ENCODE assay signal across 1 cellular context in the genomic region with DNA sequence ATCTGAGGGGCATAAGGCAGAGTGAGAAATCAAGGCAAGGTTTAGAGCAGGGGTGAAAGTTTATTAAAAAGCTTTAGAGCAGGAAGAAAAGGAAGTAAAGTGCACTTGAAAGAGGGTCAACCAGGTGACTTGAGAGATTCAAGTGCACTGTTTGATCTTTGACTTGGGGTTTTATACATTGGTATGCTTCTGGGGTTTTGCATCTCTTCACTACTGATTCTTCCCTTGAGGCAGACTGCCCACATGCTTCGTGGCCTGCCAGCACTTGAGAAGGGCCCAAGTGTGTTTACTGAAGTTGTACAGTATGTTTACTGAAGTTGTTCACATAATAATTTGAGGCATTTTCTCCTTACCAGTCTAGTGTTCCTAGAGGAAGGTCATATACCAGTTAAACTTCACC.
TF ChIP-seq lines count a peak whose summit lies in the region.

No MANE protein-coding gene starts in this region.

TF ChIP-seq in H1, 55 proteins besides CTCF, POLR2A, EP300 and RAD21:
- TF ChIP-seq NANOG (IDR thresholded peaks at IDR 0.05; ENCODE audit: insufficient read depth, low read depth, low read length, poor library complexity, severe bottlenecking) (no peak), EZH2 (IDR thresholded peaks at IDR 0.05; ENCODE audit: low read depth, low read length, severe bottlenecking) (no peak), CEBPB (IDR thresholded peaks at IDR 0.05; ENCODE audit: low read depth, low read length) (no peak), SIRT6 (IDR thresholded peaks at IDR 0.05; ENCODE audit: low read length) (no peak), MAFK (IDR thresholded peaks at IDR 0.05; ENCODE audit: low read depth, low read length) (no peak), POLR2AphosphoS5 (IDR thresholded peaks at IDR 0.05; ENCODE audit: low read depth, low read length) (no peak), TAF7 (optimal IDR thresholded peaks at IDR 0.05; ENCODE audit: borderline replicate concordance, low read depth, low read length) (no peak), SP1 (IDR thresholded peaks at IDR 0.05; ENCODE audit: low read depth, low read length) (no peak), BRCA1 (IDR thresholded peaks at IDR 0.05; ENCODE audit: low read depth, low read length) (no peak), CHD1 (IDR thresholded peaks at IDR 0.05; ENCODE audit: low read depth, low read length) (no peak)
- TF ChIP-seq, protein P1, sequence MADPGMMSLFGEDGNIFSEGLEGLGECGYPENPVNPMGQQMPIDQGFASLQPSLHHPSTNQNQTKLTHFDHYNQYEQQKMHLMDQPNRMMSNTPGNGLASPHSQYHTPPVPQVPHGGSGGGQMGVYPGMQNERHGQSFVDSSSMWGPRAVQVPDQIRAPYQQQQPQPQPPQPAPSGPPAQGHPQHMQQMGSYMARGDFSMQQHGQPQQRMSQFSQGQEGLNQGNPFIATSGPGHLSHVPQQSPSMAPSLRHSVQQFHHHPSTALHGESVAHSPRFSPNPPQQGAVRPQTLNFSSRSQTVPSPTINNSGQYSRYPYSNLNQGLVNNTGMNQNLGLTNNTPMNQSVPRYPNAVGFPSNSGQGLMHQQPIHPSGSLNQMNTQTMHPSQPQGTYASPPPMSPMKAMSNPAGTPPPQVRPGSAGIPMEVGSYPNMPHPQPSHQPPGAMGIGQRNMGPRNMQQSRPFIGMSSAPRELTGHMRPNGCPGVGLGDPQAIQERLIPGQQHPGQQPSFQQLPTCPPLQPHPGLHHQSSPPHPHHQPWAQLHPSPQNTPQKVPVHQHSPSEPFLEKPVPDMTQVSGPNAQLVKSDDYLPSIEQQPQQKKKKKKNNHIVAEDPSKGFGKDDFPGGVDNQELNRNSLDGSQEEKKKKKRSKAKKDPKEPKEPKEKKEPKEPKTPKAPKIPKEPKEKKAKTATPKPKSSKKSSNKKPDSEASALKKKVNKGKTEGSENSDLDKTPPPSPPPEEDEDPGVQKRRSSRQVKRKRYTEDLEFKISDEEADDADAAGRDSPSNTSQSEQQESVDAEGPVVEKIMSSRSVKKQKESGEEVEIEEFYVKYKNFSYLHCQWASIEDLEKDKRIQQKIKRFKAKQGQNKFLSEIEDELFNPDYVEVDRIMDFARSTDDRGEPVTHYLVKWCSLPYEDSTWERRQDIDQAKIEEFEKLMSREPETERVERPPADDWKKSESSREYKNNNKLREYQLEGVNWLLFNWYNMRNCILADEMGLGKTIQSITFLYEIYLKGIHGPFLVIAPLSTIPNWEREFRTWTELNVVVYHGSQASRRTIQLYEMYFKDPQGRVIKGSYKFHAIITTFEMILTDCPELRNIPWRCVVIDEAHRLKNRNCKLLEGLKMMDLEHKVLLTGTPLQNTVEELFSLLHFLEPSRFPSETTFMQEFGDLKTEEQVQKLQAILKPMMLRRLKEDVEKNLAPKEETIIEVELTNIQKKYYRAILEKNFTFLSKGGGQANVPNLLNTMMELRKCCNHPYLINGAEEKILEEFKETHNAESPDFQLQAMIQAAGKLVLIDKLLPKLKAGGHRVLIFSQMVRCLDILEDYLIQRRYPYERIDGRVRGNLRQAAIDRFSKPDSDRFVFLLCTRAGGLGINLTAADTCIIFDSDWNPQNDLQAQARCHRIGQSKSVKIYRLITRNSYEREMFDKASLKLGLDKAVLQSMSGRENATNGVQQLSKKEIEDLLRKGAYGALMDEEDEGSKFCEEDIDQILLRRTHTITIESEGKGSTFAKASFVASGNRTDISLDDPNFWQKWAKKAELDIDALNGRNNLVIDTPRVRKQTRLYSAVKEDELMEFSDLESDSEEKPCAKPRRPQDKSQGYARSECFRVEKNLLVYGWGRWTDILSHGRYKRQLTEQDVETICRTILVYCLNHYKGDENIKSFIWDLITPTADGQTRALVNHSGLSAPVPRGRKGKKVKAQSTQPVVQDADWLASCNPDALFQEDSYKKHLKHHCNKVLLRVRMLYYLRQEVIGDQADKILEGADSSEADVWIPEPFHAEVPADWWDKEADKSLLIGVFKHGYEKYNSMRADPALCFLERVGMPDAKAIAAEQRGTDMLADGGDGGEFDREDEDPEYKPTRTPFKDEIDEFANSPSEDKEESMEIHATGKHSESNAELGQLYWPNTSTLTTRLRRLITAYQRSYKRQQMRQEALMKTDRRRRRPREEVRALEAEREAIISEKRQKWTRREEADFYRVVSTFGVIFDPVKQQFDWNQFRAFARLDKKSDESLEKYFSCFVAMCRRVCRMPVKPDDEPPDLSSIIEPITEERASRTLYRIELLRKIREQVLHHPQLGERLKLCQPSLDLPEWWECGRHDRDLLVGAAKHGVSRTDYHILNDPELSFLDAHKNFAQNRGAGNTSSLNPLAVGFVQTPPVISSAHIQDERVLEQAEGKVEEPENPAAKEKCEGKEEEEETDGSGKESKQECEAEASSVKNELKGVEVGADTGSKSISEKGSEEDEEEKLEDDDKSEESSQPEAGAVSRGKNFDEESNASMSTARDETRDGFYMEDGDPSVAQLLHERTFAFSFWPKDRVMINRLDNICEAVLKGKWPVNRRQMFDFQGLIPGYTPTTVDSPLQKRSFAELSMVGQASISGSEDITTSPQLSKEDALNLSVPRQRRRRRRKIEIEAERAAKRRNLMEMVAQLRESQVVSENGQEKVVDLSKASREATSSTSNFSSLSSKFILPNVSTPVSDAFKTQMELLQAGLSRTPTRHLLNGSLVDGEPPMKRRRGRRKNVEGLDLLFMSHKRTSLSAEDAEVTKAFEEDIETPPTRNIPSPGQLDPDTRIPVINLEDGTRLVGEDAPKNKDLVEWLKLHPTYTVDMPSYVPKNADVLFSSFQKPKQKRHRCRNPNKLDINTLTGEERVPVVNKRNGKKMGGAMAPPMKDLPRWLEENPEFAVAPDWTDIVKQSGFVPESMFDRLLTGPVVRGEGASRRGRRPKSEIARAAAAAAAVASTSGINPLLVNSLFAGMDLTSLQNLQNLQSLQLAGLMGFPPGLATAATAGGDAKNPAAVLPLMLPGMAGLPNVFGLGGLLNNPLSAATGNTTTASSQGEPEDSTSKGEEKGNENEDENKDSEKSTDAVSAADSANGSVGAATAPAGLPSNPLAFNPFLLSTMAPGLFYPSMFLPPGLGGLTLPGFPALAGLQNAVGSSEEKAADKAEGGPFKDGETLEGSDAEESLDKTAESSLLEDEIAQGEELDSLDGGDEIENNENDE (IDR thresholded peaks at IDR 0.05; ENCODE audit: insufficient replicate concordance, low read length), result no peak
